13 cellular contexts compared by ENCODE assay signal in the genomic region with DNA sequence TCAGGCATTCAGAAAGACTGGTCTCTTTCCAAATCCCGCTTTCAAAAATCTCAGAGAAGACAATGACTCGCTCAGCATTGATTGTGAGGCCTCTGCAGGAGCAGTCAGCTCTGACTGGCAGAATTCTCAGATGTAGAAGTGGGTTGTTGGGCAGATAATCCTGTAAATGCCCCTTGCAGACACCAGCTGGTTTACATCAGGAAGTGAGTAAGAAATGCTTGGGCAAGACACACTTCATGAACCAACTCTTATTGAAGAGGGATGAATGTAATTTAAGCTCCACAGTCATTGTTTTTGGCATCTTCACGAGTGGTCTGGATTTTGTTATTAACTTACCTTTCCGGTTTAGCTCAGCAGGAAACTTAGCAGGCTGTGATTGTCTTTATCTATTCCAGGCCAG.
DNase-seq lines count a peak whose midpoint lies in the region; ATAC-seq and TF ChIP-seq lines count a peak whose summit lies in the region.
"Had no signal": no experiment of that assay in that cellular context is flagged by ENCODE, and none has a peak within 500 bp of the region (broad histone marks: within the 10 kb centered on the region; RNA-seq: fewer than 3 reads in every experiment).

No MANE protein-coding gene starts in this region.

- TF ChIP-seq POLR2A in body of pancreas (IDR thresholded peaks at IDR 0.05) = no peak

- DNase-seq in NCI-H345 (lab: John Stamatoyannopoulos, UW) (peak; percentile 15), NCI-H345 treated with DMSO at 0.1 percent for 48 hours (lab: John Stamatoyannopoulos, UW; ENCODE audit: unreplicated experiment) (no peak), RPMI7951 (ENCODE audit: low read depth) (peak; percentile 95), epithelial cell of proximal tubule (ENCODE audit: low read depth) (peak; percentile 36), skeletal muscle cell (ENCODE audit: low read depth) (peak; percentile 56), tibial artery (no peak), body of pancreas (no peak)
- DNase-seq: dorsolateral prefrontal cortex; hippocampal formation; KBM-7; stimulated activated CD4-positive, alpha-beta T cell treated with anti-CD3 and anti-CD28 coated beads, Interleukin-12 subunit alpha, Interleukin-12 subunit beta, amount 100 ng/mL, for 4 hours; upper lobe of left lung had no signal

- H3K36me3 ChIP-seq in tibial artery = no peaks in the 10 kb centered on the region
- no peaks in the 10 kb centered on the region for H3K36me3 ChIP-seq in body of pancreas (replicated peaks in 1 of 2; ENCODE audit: insufficient read depth in 1 of 2, low read depth in 2 of 2)
- H3K36me3 ChIP-seq: upper lobe of left lung had no signal

- H3K27me3 ChIP-seq in tibial artery (no peaks in the 10 kb centered on the region), body of pancreas (no peaks in the 10 kb centered on the region)
- H3K27me3 ChIP-seq: dorsolateral prefrontal cortex, upper lobe of left lung had no signal

- H3K4me3 ChIP-seq in epithelial cell of proximal tubule (ENCODE audit: low read depth, low read length) (no peak overlapping the region), skeletal muscle cell (ENCODE audit: low read depth, low read length) (no peak overlapping the region), tibial artery (no peak overlapping the region), body of pancreas (no peak overlapping the region)
- H3K4me3 ChIP-seq: dorsolateral prefrontal cortex, upper lobe of left lung had no signal

- no peaks in the 10 kb centered on the region for H3K9me3 ChIP-seq in tibial artery
- no peaks in the 10 kb centered on the region for H3K9me3 ChIP-seq in body of pancreas
- H3K9me3 ChIP-seq: upper lobe of left lung had no signal

- ATAC-seq in GM19395 (IDR thresholded peaks at IDR 0.05; ENCODE audit: unreplicated experiment) (no peak), body of pancreas (no peak)

- H3K27ac ChIP-seq in tibial artery = no peak overlapping the region
- no peak overlapping the region for H3K27ac ChIP-seq in body of pancreas
- H3K27ac ChIP-seq: dorsolateral prefrontal cortex, upper lobe of left lung had no signal

- peaks cover 0 to 3% (median 0%) of the 10 kb centered on the region in 4 donors for H3K4me1 ChIP-seq in tibial artery
- H3K4me1 ChIP-seq in body of pancreas = no peaks in the 10 kb centered on the region

- WGBS in body of pancreas, 2 donors = 69 to 71% methylated on average over 4 of the region's 4 CpGs

- no peak for TF ChIP-seq CTCF in epithelial cell of proximal tubule (conservative IDR thresholded peaks at IDR 0.05; ENCODE audit: low read depth, low read length)
- no peak for TF ChIP-seq CTCF in tibial artery (IDR thresholded peaks at IDR 0.05)
- no peak for TF ChIP-seq CTCF in body of pancreas (IDR thresholded peaks at IDR 0.05)

- intact Hi-C loops in tibial artery (cut with DNase I; ENCODE audit: low total_unique reads) = no loop called here
- intact Hi-C loops in body of pancreas (cut with DNase I) = no loop called here

Comparison
In these comparisons a context has a peak if more than half of its experiments do, and no peak if none do; other contexts are left out.
1. DNase-seq: peak in NCI-H345 (single experiment), RPMI7951 (single experiment), epithelial cell of proximal tubule (single experiment) and skeletal muscle cell (single experiment); none in NCI-H345 treated with DMSO at 0.1 percent for 48 hours (single experiment), tibial artery (0 of 2) and body of pancreas (0 of 4).